Comparison of ENCODE assay signal across 8 cellular contexts in genomic region chr10:22228167-22228938, GRCh38. TPM values are rescaled to one million over a fixed set of nuclear protein-coding genes. Genes with fewer than 3 reads are reported as not detected.
DNase-seq lines count a peak whose midpoint lies in the region; ATAC-seq and TF ChIP-seq lines count a peak whose summit lies in the region.

No MANE protein-coding gene starts in this region.

- peak overlapping the region; percentile 79 for H3K4me3 Mint-ChIP-seq in activated naive CD4-positive, alpha-beta T cell treated with anti-CD3 and anti-CD28 coated beads, Interleukin-2, amount 10 ng/mL, durations not matched to agents 7 days and 5 days

- peak overlapping the region; percentile 91 for H3K27ac ChIP-seq in lower lobe of right lung
- H3K27ac ChIP-seq in upper lobe of left lung = peak overlapping the region; percentile 84 to 95 (median 90)

- H3K4me1 ChIP-seq in lower lobe of right lung (peaks cover 13% of the 10 kb centered on the region), upper lobe of left lung (peaks cover 0 to 7% (median 3%) of the 10 kb centered on the region in 4 donors)

- H3K9me3 ChIP-seq in lower lobe of right lung (no peaks in the 10 kb centered on the region), upper lobe of left lung (no peaks in the 10 kb centered on the region)

- TF ChIP-seq CTCF in astrocyte of the spinal cord (IDR thresholded peaks at IDR 0.05; ENCODE audit: low read depth, low read length) (no peak), lower lobe of right lung (IDR thresholded peaks at IDR 0.05) (no peak), upper lobe of left lung (IDR thresholded peaks at IDR 0.05) (no peak)

- H3K36me3 ChIP-seq in lower lobe of right lung = no peaks in the 10 kb centered on the region
- no peaks in the 10 kb centered on the region for H3K36me3 ChIP-seq in upper lobe of left lung

- H3K9me3 Mint-ChIP-seq in activated naive CD4-positive, alpha-beta T cell treated with anti-CD3 and anti-CD28 coated beads, Interleukin-2, amount 10 ng/mL, durations not matched to agents 7 days and 5 days = no peaks in the 10 kb centered on the region

- peaks cover 24% of the 10 kb centered on the region for H3K27me3 Mint-ChIP-seq in activated naive CD4-positive, alpha-beta T cell treated with anti-CD3 and anti-CD28 coated beads, Interleukin-2, amount 10 ng/mL, durations not matched to agents 7 days and 5 days

- CTCF ChIA-PET in activated naive CD4-positive, alpha-beta T cell treated with anti-CD3 and anti-CD28 coated beads, Interleukin-2, amount 10 ng/mL, durations not matched to agents 7 days and 5 days (lab: Charles Lee) = interaction anchor here (1.0 to 1.8 kb wide), 4 partner anchors 20 to 733 kb away, joined by 3 to 5 read pairs (median 4); no protein-coding TSS in a partner anchor

- 47 to 52% methylated on average over 9 of the region's 9 CpGs for WGBS in upper lobe of left lung, 2 donors

- H3K4me3 ChIP-seq in astrocyte of the spinal cord (ENCODE audit: low read depth, low read length) (peak overlapping the region; percentile 77), lower lobe of right lung (peak overlapping the region; percentile 75), upper lobe of left lung (peak overlapping the region; percentile 42 to 87 (median 70))

- no peak for TF ChIP-seq POLR2A in upper lobe of left lung (IDR thresholded peaks at IDR 0.05)

- H3K36me3 Mint-ChIP-seq in activated naive CD4-positive, alpha-beta T cell treated with anti-CD3 and anti-CD28 coated beads, Interleukin-2, amount 10 ng/mL, durations not matched to agents 7 days and 5 days = peaks cover 3% of the 10 kb centered on the region

- TF ChIP-seq EP300 in upper lobe of left lung (IDR thresholded peaks at IDR 0.05) = no peak

- H3K4me1 Mint-ChIP-seq in activated naive CD4-positive, alpha-beta T cell treated with anti-CD3 and anti-CD28 coated beads, Interleukin-2, amount 10 ng/mL, durations not matched to agents 7 days and 5 days = peaks cover 30% of the 10 kb centered on the region

- in situ Hi-C loops in astrocyte of the spinal cord (cut with HindIII; ENCODE audit: low sequenced_read_pairs) = no loop called here

- ATAC-seq in lower lobe of right lung (no peak), upper lobe of left lung (ENCODE audit: low FRiP score in 2 of 2) (no peak), HG02642 (IDR thresholded peaks at IDR 0.05; ENCODE audit: poor library complexity, unreplicated experiment) (no peak)

- no peak for DNase-seq in activated naive CD4-positive, alpha-beta T cell treated with anti-CD3 and anti-CD28 coated beads, Interleukin-2, amount 10 ng/mL, durations not matched to agents 7 days and 5 days
- no peak for DNase-seq in activated naive CD4-positive, alpha-beta T cell (lab: John Stamatoyannopoulos, UW)
- no peak for DNase-seq in astrocyte of the spinal cord (ENCODE audit: low read depth, low spot score)
- DNase-seq in lower lobe of right lung = no peak
- no peak for DNase-seq in upper lobe of left lung
- DNase-seq in midbrain (lab: John Stamatoyannopoulos, UW) = no peak
- no peak for DNase-seq in SIG-M5 treated with dmso at 0.1 percent for 504 hours (lab: John Stamatoyannopoulos, UW; ENCODE audit: unreplicated experiment)

- H3K27ac Mint-ChIP-seq in activated naive CD4-positive, alpha-beta T cell treated with anti-CD3 and anti-CD28 coated beads, Interleukin-2, amount 10 ng/mL, durations not matched to agents 7 days and 5 days = peak overlapping the region; percentile 97

- H3K27me3 ChIP-seq in lower lobe of right lung (ENCODE audit: low read depth) = no peaks in the 10 kb centered on the region
- no peaks in the 10 kb centered on the region for H3K27me3 ChIP-seq in upper lobe of left lung

- intact Hi-C loops in lower lobe of right lung (cut with DNase I) = no loop called here

RNA-seq across cellular contexts. Expression of gene EBLN1, which starts 10.5 kb away (rescaled TPM):
- total RNA-seq in lower lobe of right lung (not detected), upper lobe of left lung (not detected)
